9 cellular contexts compared by ENCODE assay signal in genomic region chr17:40313660-40314556, GRCh38. TPM values are rescaled to one million over a fixed set of nuclear protein-coding genes. Genes with fewer than 3 reads are reported as not detected.
A peak's percentile ranks its signal among the peaks of the same experiment; 100 is the strongest.
DNase-seq lines count a peak whose midpoint lies in the region; ATAC-seq and TF ChIP-seq lines count a peak whose summit lies in the region.
"Had no signal": no experiment of that assay in that cellular context is flagged by ENCODE, and none has a peak within 500 bp of the region (broad histone marks: within the 10 kb centered on the region; RNA-seq: fewer than 3 reads in every experiment).

No MANE protein-coding gene starts in this region.

- peak overlapping the region; percentile 2 for H3K27ac Mint-ChIP-seq in activated naive CD4-positive, alpha-beta T cell treated with anti-CD3 and anti-CD28 coated beads for 36 hours
- H3K27ac Mint-ChIP-seq in activated naive CD4-positive, alpha-beta T cell treated with anti-CD3 and anti-CD28 coated beads, Interleukin-2, amount 50 U/mL, for 72 hours = peak overlapping the region in 1 of 2 donors; percentile 15

- H3K4me3 Mint-ChIP-seq in activated naive CD4-positive, alpha-beta T cell treated with anti-CD3 and anti-CD28 coated beads for 36 hours = no peak overlapping the region

- CTCF ChIA-PET in activated naive CD4-positive, alpha-beta T cell treated with anti-CD3 and anti-CD28 coated beads for 36 hours (lab: Charles Lee) = interaction anchor here (1.6 kb wide), 1 partner anchor 41 kb away, joined by 4 read pairs; no protein-coding TSS in a partner anchor
- CTCF ChIA-PET in PC-9 (lab: Charles Lee) = no interaction called here

- peaks cover 84% of the 10 kb centered on the region for H3K4me1 ChIP-seq in PC-9 (replicated peaks; ENCODE audit: insufficient read depth)
- peaks cover 9 to 94% of the 10 kb centered on the region in 2 donors for H3K4me1 ChIP-seq in right atrium auricular region
- peaks cover 4 to 92% (median 88%) of the 10 kb centered on the region in 4 donors for H3K4me1 ChIP-seq in tibial artery

- H3K27ac ChIP-seq in PC-9 (no peak overlapping the region), right atrium auricular region (peak overlapping the region; percentile 96 to 98), tibial artery (peak overlapping the region; percentile 94 to 95)

- no peaks in the 10 kb centered on the region for H4K20me1 ChIP-seq in PC-9 (ENCODE audit: insufficient read depth)

- no TSS peak for BruUV-seq in PC-9 (replicated peaks; lab: Mats Ljungman, UMichigan)

- no peaks in the 10 kb centered on the region for H3K9me3 Mint-ChIP-seq in activated naive CD4-positive, alpha-beta T cell treated with anti-CD3 and anti-CD28 coated beads for 36 hours
- H3K9me3 Mint-ChIP-seq in activated naive CD4-positive, alpha-beta T cell treated with anti-CD3 and anti-CD28 coated beads, Interleukin-2, amount 50 U/mL, for 72 hours = no peaks in the 10 kb centered on the region

- H3F3A ChIP-seq in PC-9 (ENCODE audit: insufficient read depth, low read depth) = peaks cover 60% of the 10 kb centered on the region

- H2AFZ ChIP-seq in PC-9 = no peak overlapping the region

- no peaks in the 10 kb centered on the region for H3K27me3 Mint-ChIP-seq in activated naive CD4-positive, alpha-beta T cell treated with anti-CD3 and anti-CD28 coated beads for 36 hours (ENCODE audit: low read depth)

- H3K36me3 Mint-ChIP-seq in activated naive CD4-positive, alpha-beta T cell treated with anti-CD3 and anti-CD28 coated beads for 36 hours (ENCODE audit: low read depth) = no peaks in the 10 kb centered on the region
- peaks cover 0 to 7% of the 10 kb centered on the region in 2 donors for H3K36me3 Mint-ChIP-seq in activated naive CD4-positive, alpha-beta T cell treated with anti-CD3 and anti-CD28 coated beads, Interleukin-2, amount 50 U/mL, for 72 hours

- H3K27me3 ChIP-seq in PC-9 (ENCODE audit: insufficient read depth, low read depth) (no peaks in the 10 kb centered on the region), right atrium auricular region (no peaks in the 10 kb centered on the region), tibial artery (no peaks in the 10 kb centered on the region)

- no peak for ATAC-seq in activated naive CD4-positive, alpha-beta T cell treated with anti-CD3 and anti-CD28 coated beads, Interleukin-2, amount 50 U/mL, for 72 hours
- no peak for ATAC-seq in HG02623 (IDR thresholded peaks at IDR 0.05; ENCODE audit: unreplicated experiment)

- H3K4me1 Mint-ChIP-seq in activated naive CD4-positive, alpha-beta T cell treated with anti-CD3 and anti-CD28 coated beads for 36 hours (ENCODE audit: low read depth) = peaks cover 48% of the 10 kb centered on the region

- peak overlapping the region; percentile 89 for H3K4me2 ChIP-seq in PC-9

- H3K9me3 ChIP-seq in PC-9 (ENCODE audit: insufficient read depth, low read depth) = no peaks in the 10 kb centered on the region
- no peaks in the 10 kb centered on the region for H3K9me3 ChIP-seq in right atrium auricular region
- no peaks in the 10 kb centered on the region for H3K9me3 ChIP-seq in tibial artery

- H3K9me2 ChIP-seq in PC-9 (ENCODE audit: insufficient read depth) = no peaks in the 10 kb centered on the region

- intact Hi-C loops in activated naive CD4-positive, alpha-beta T cell treated with anti-CD3 and anti-CD28 coated beads for 36 hours (cut with micrococcal nuclease) = no loop called here
- intact Hi-C loops in PC-9 (cut with micrococcal nuclease; ENCODE audit: unreplicated experiment) (loop anchor here (5.0 to 10.0 kb wide), 2 partner anchors 103 to 289 kb away; partner anchors contain the start of gene TOP2A), tibial artery (cut with DNase I; ENCODE audit: low total_unique reads) (no loop called here)

- H3K4me3 ChIP-seq in PC-9 = no peak overlapping the region
- no peak overlapping the region for H3K4me3 ChIP-seq in right atrium auricular region
- no peak overlapping the region for H3K4me3 ChIP-seq in tibial artery

- no peak for DNase-seq in activated naive CD4-positive, alpha-beta T cell treated with anti-CD3 and anti-CD28 coated beads for 36 hours
- no peak for DNase-seq in activated naive CD4-positive, alpha-beta T cell treated with anti-CD3 and anti-CD28 coated beads, Interleukin-2, amount 50 U/mL, for 72 hours (ENCODE audit: low spot score in 2 of 2)
- DNase-seq in PC-9 (no peak), right atrium auricular region (ENCODE audit: low spot score) (no peak), tibial artery (peak in 1 of 2 donors; percentile 76), LoVo (ENCODE audit: low spot score) (no peak)
- no peak for DNase-seq in stimulated activated CD4-positive, alpha-beta T cell treated with anti-CD3 and anti-CD28 coated beads, Interleukin-15, amount 100 ng/mL, for 24 hours
- DNase-seq: NCI-H1930 had no signal

- TF ChIP-seq CTCF in PC-9 (conservative IDR thresholded peaks at IDR 0.05) (no peak), right atrium auricular region (IDR thresholded peaks at IDR 0.05) (no peak), tibial artery (IDR thresholded peaks at IDR 0.05) (no peak)

- POLR2A ChIA-PET in PC-9 (lab: Charles Lee; ENCODE audit: unreplicated experiment) = interaction anchor here (0.6 kb wide), 1 partner anchor 1216 kb away, joined by 4 read pairs; no protein-coding TSS in a partner anchor

- H3K36me3 ChIP-seq in PC-9 (ENCODE audit: low read depth) (no peaks in the 10 kb centered on the region), right atrium auricular region (no peaks in the 10 kb centered on the region), tibial artery (no peaks in the 10 kb centered on the region)

- H3K79me2 ChIP-seq in PC-9 (ENCODE audit: low read depth) = peaks cover 8% of the 10 kb centered on the region

RNA-seq across cellular contexts. Expression of gene RARA, which starts 4.9 kb away (rescaled TPM):
- 10 to 100 TPM; 16.9 to 18.5 TPM for total RNA-seq in activated naive CD4-positive, alpha-beta T cell treated with anti-CD3 and anti-CD28 coated beads for 36 hours
- 10 to 100 TPM; 21.0 to 23.0 TPM for total RNA-seq in activated naive CD4-positive, alpha-beta T cell treated with anti-CD3 and anti-CD28 coated beads, Interleukin-2, amount 50 U/mL, for 72 hours
- total RNA-seq in PC-9 (2021) = 21.5 and 21.8 TPM in 2 replicates
- 10 to 100 TPM; 28.5 to 51.7 TPM for total RNA-seq in right atrium auricular region

RNA-seq across cellular contexts. Expression of gene CDC6, which starts 26.2 kb away (rescaled TPM):
- 10 to 100 TPM; 86.5 to 90.4 TPM for total RNA-seq in activated naive CD4-positive, alpha-beta T cell treated with anti-CD3 and anti-CD28 coated beads for 36 hours
- 10 to 100 TPM; 81.8 to 86.7 TPM for total RNA-seq in activated naive CD4-positive, alpha-beta T cell treated with anti-CD3 and anti-CD28 coated beads, Interleukin-2, amount 50 U/mL, for 72 hours
- total RNA-seq in PC-9 (2021) (37.8 and 44.9 TPM in 2 replicates), right atrium auricular region (1 to 10 TPM in 1 of 2 donors, under 1 TPM in 1; 0.44 to 1.0 TPM)

RNA-seq across cellular contexts. Expression of gene GJD3, which starts 50.6 kb away (rescaled TPM):
- not detected for total RNA-seq in activated naive CD4-positive, alpha-beta T cell treated with anti-CD3 and anti-CD28 coated beads for 36 hours
- not detected for total RNA-seq in activated naive CD4-positive, alpha-beta T cell treated with anti-CD3 and anti-CD28 coated beads, Interleukin-2, amount 50 U/mL, for 72 hours
- total RNA-seq in PC-9 (2021) (not detected in 2 replicates), right atrium auricular region (1 to 10 TPM in 1 of 2 donors, not detected in 1; 1.6 TPM)

Comparison
In these comparisons a context has a peak if more than half of its experiments do, and no peak if none do; other contexts are left out.
1. RNA of gene CDC6, which starts 26.2 kb away (total RNA-seq): 86.5 to 90.4 TPM in activated naive CD4-positive, alpha-beta T cell treated with anti-CD3 and anti-CD28 coated beads for 36 hours, 81.8 to 86.7 TPM in activated naive CD4-positive, alpha-beta T cell treated with anti-CD3 and anti-CD28 coated beads, Interleukin-2, amount 50 U/mL, for 72 hours and 37.8 to 44.9 TPM in PC-9; 0.44 to 1.0 TPM in right atrium auricular region; every median in the first group is over 10 times any median in the second.